Comparison of ENCODE assay signal across 8 cellular contexts in genomic region chr9:83957029-83957513, GRCh38. TPM values are rescaled to one million over a fixed set of nuclear protein-coding genes. Genes with fewer than 3 reads are reported as not detected.
A peak's percentile ranks its signal among the peaks of the same experiment; 100 is the strongest.
DNase-seq lines count a peak whose midpoint lies in the region; ATAC-seq and TF ChIP-seq lines count a peak whose summit lies in the region.

No MANE protein-coding gene starts in this region.

- H3K27me3 Mint-ChIP-seq in MCF 10A (ENCODE audit: insufficient read depth, unreplicated experiment) (no peaks in the 10 kb centered on the region), type B pancreatic cell (no peaks in the 10 kb centered on the region)

- H3K9me3 ChIP-seq in breast epithelium: no peaks in the 10 kb centered on the region
- H3K9me3 ChIP-seq in left lung: no peaks in the 10 kb centered on the region

- POLR2A ChIA-PET in MCF 10A (lab: Yijun Ruan, JAX): interaction anchor here (1.2 to 1.3 kb wide), 2 partner anchors 24 to 36 kb away, joined by 5 to 7 read pairs; partner anchors contain the start of genes HNRNPK, KIF27 and RMI1

- TF ChIP-seq CTCF in breast epithelium (IDR thresholded peaks at IDR 0.05) (no peak), MCF 10A (IDR thresholded peaks at IDR 0.05; ENCODE audit: unreplicated experiment) (no peak), left lung (IDR thresholded peaks at IDR 0.05) (no peak), type B pancreatic cell (conservative IDR thresholded peaks at IDR 0.05) (no peak)

- intact Hi-C loops in breast epithelium (cut with DNase I; ENCODE audit: low total_unique reads): no loop called here
- intact Hi-C loops in MCF 10A (cut with micrococcal nuclease): no loop called here
- intact Hi-C loops in left lung (cut with DNase I): no loop called here

- DNase-seq in breast epithelium (ENCODE audit: low spot score in 2 of 2) (no peak), MCF 10A (ENCODE audit: unreplicated experiment) (no peak), left lung (no peak), type B pancreatic cell (ENCODE audit: extremely low spot score, unreplicated experiment) (no peak)
- DNase-seq in activated naive CD4-positive, alpha-beta T cell treated with anti-CD3 and anti-CD28 coated beads, Interleukin-2, amount 50 U/mL, for 72 hours (ENCODE audit: low spot score in 2 of 2): no peak

- H3K36me3 Mint-ChIP-seq in MCF 10A (ENCODE audit: insufficient read depth, unreplicated experiment): no peaks in the 10 kb centered on the region
- H3K36me3 Mint-ChIP-seq in activated naive CD4-positive, alpha-beta T cell treated with anti-CD3 and anti-CD28 coated beads, Interleukin-2, amount 50 U/mL, for 72 hours: peaks cover 16 to 19% of the 10 kb centered on the region in 2 donors
- H3K36me3 Mint-ChIP-seq in type B pancreatic cell: no peaks in the 10 kb centered on the region

- H3K4me1 Mint-ChIP-seq in MCF 10A (ENCODE audit: insufficient read depth, unreplicated experiment): peaks cover 3% of the 10 kb centered on the region
- H3K4me1 Mint-ChIP-seq in type B pancreatic cell (ENCODE audit: unreplicated experiment): no peaks in the 10 kb centered on the region

- H3K4me3 ChIP-seq in breast epithelium (peak overlapping the region; percentile 70 to 89 (median 77)), left lung (peak overlapping the region; percentile 36 to 57)

- peak overlapping the region; percentile 90 to 91 for H3K27ac ChIP-seq in breast epithelium
- H3K27ac ChIP-seq in left lung: peak overlapping the region; percentile 87 to 91

- TF ChIP-seq POLR2A in breast epithelium (IDR thresholded peaks at IDR 0.05): no peak

- H3K4me1 ChIP-seq in breast epithelium: no peaks in the 10 kb centered on the region
- H3K4me1 ChIP-seq in left lung: peaks cover 0 to 23% of the 10 kb centered on the region in 2 donors

- BruUV-seq in MCF 10A (replicated peaks; lab: Mats Ljungman, UMichigan): no TSS peak

- CTCF ChIA-PET in MCF 10A (lab: Yijun Ruan, JAX): interaction anchor here (2.7 kb wide), 1 partner anchor 304 kb away, joined by 8 read pairs; no protein-coding TSS in a partner anchor

- H3K27me3 ChIP-seq in breast epithelium (no peaks in the 10 kb centered on the region), left lung (no peaks in the 10 kb centered on the region)

- H3K36me3 ChIP-seq in breast epithelium (no peaks in the 10 kb centered on the region), left lung (peaks cover 0 to 28% of the 10 kb centered on the region in 2 donors)

- no peak for ATAC-seq in activated naive CD4-positive, alpha-beta T cell treated with anti-CD3 and anti-CD28 coated beads, Interleukin-2, amount 50 U/mL, for 72 hours
- ATAC-seq in left lung: no peak
- ATAC-seq in HG03354 (IDR thresholded peaks at IDR 0.05; ENCODE audit: poor library complexity, severe bottlenecking, unreplicated experiment): no peak
- no peak for ATAC-seq in HG03045 (IDR thresholded peaks at IDR 0.05; ENCODE audit: unreplicated experiment)
- no peak for ATAC-seq in HG03442 (IDR thresholded peaks at IDR 0.05; ENCODE audit: unreplicated experiment)

- no peaks in the 10 kb centered on the region for H3K9me3 Mint-ChIP-seq in MCF 10A (ENCODE audit: unreplicated experiment)
- no peaks in the 10 kb centered on the region for H3K9me3 Mint-ChIP-seq in activated naive CD4-positive, alpha-beta T cell treated with anti-CD3 and anti-CD28 coated beads, Interleukin-2, amount 50 U/mL, for 72 hours
- no peaks in the 10 kb centered on the region for H3K9me3 Mint-ChIP-seq in type B pancreatic cell

- no peak overlapping the region for H3K4me3 Mint-ChIP-seq in MCF 10A (ENCODE audit: unreplicated experiment)
- H3K4me3 Mint-ChIP-seq in type B pancreatic cell: peak overlapping the region; percentile 92

- H3K27ac Mint-ChIP-seq in MCF 10A (ENCODE audit: low read depth, unreplicated experiment) (no peak overlapping the region), type B pancreatic cell (peak overlapping the region; percentile 88)
- peak overlapping the region; percentile 91 to 100 for H3K27ac Mint-ChIP-seq in activated naive CD4-positive, alpha-beta T cell treated with anti-CD3 and anti-CD28 coated beads, Interleukin-2, amount 50 U/mL, for 72 hours

RNA-seq across cellular contexts. Expression of gene HNRNPK, which starts 22.9 kb away (rescaled TPM):
- 100 to 1,000 TPM; 462 to 657 (median 527) TPM for total RNA-seq in breast epithelium
- 825 and 951 TPM in 2 replicates for total RNA-seq in MCF 10A (2022)
- 100 to 1,000 TPM; 568 to 788 TPM for total RNA-seq in activated naive CD4-positive, alpha-beta T cell treated with anti-CD3 and anti-CD28 coated beads, Interleukin-2, amount 50 U/mL, for 72 hours
- 100 to 1,000 TPM; 382 to 458 TPM for total RNA-seq in left lung
- total RNA-seq in type B pancreatic cell (ENCODE audit: low replicate concordance): 524 and 673 TPM in 2 replicates

RNA-seq across cellular contexts. Expression of gene RMI1, which starts 23.5 kb away (rescaled TPM):
- 1 to 10 TPM; 3.7 to 6.2 (median 6.1) TPM for total RNA-seq in breast epithelium
- total RNA-seq in MCF 10A (2022): 6.9 and 11.0 TPM in 2 replicates
- 10 to 100 TPM; 16.0 to 26.7 TPM for total RNA-seq in activated naive CD4-positive, alpha-beta T cell treated with anti-CD3 and anti-CD28 coated beads, Interleukin-2, amount 50 U/mL, for 72 hours
- 10 to 100 TPM in 1 of 2 donors, 1 to 10 TPM in 1; 5.9 to 12.1 TPM for total RNA-seq in left lung
- total RNA-seq in type B pancreatic cell (ENCODE audit: low replicate concordance): 13.0 and 20.3 TPM in 2 replicates

RNA-seq across cellular contexts. Expression of gene KIF27, which starts 35.8 kb away (rescaled TPM):
- total RNA-seq in breast epithelium (10 to 100 TPM in 2 of 3 donors, 1 to 10 TPM in 1; 6.9 to 16.1 (median 11.5) TPM), MCF 10A (2022) (9.4 and 10.0 TPM in 2 replicates), left lung (1 to 10 TPM; 5.6 to 8.8 TPM), type B pancreatic cell (ENCODE audit: low replicate concordance) (9.3 and 13.3 TPM in 2 replicates)
- 1 to 10 TPM; 4.7 to 4.9 TPM for total RNA-seq in activated naive CD4-positive, alpha-beta T cell treated with anti-CD3 and anti-CD28 coated beads, Interleukin-2, amount 50 U/mL, for 72 hours
